ENCODE assay signal across 12 cellular contexts in genomic region chr5:132688536-132689409, GRCh38. TPM values are rescaled to one million over a fixed set of nuclear protein-coding genes. Genes with fewer than 3 reads are reported as not detected.
DNase-seq lines count a peak whose midpoint lies in the region; ATAC-seq and TF ChIP-seq lines count a peak whose summit lies in the region.
"Had no signal": no experiment of that assay in that cellular context is flagged by ENCODE, and none has a peak within 500 bp of the region (broad histone marks: within the 10 kb centered on the region; RNA-seq: fewer than 3 reads in every experiment).

No MANE protein-coding gene starts in this region.

- H3F3A ChIP-seq in OCI-LY1 (ENCODE audit: insufficient read depth, low read length), result no peaks in the 10 kb centered on the region

- no peaks in the 10 kb centered on the region for H3K27me3 ChIP-seq in CD8-positive, alpha-beta memory T cell (ENCODE audit: insufficient read depth, low read length, poor library complexity, severe bottlenecking)
- no peaks in the 10 kb centered on the region for H3K27me3 ChIP-seq in OCI-LY1 (ENCODE audit: insufficient read depth, low read length)
- H3K27me3 ChIP-seq in left ventricle myocardium inferior (ENCODE audit: low read depth), result no peaks in the 10 kb centered on the region
- H3K27me3 ChIP-seq: hepatocyte had no signal

- H3K4me3 Mint-ChIP-seq in CD8-positive, alpha-beta memory T cell, result peak overlapping the region in 2 of 7 donors; percentile 26 to 27
- no peak overlapping the region for H3K4me3 Mint-ChIP-seq in activated naive CD8-positive, alpha-beta T cell treated with anti-CD3 and anti-CD28 coated beads for 36 hours

- no peak overlapping the region for H3K4me2 ChIP-seq in OCI-LY1 (ENCODE audit: low read length)
- H3K4me2 ChIP-seq: hepatocyte had no signal

- intact Hi-C loops in left ventricle myocardium inferior (cut with micrococcal nuclease), result no loop called here

- no peak overlapping the region for H3K4me3 ChIP-seq in CD8-positive, alpha-beta memory T cell (ENCODE audit: low read length)
- H3K4me3 ChIP-seq in OCI-LY1 (ENCODE audit: low read depth, low read length, poor library complexity, severe bottlenecking) (no peak overlapping the region), left ventricle myocardium inferior (no peak overlapping the region)
- H3K4me3 ChIP-seq: hepatocyte had no signal

- TF ChIP-seq CTCF in OCI-LY1 (IDR thresholded peaks at IDR 0.05; ENCODE audit: low read length), result no peak
- no peak for TF ChIP-seq CTCF in left ventricle myocardium inferior (IDR thresholded peaks at IDR 0.05; ENCODE audit: borderline replicate concordance)

- H3K4me1 Mint-ChIP-seq in CD8-positive, alpha-beta memory T cell, result peaks cover 34 to 45% (median 38%) of the 10 kb centered on the region in 3 donors
- H3K4me1 Mint-ChIP-seq in activated naive CD8-positive, alpha-beta T cell treated with anti-CD3 and anti-CD28 coated beads for 36 hours, result peaks cover 40% of the 10 kb centered on the region

- peaks cover 18% of the 10 kb centered on the region for H3K4me1 ChIP-seq in CD8-positive, alpha-beta memory T cell (ENCODE audit: insufficient read depth, low read length)
- H3K4me1 ChIP-seq in OCI-LY1 (ENCODE audit: insufficient read depth, low read length, severe bottlenecking), result peaks cover 21% of the 10 kb centered on the region
- H3K4me1 ChIP-seq in left ventricle myocardium inferior, result no peaks in the 10 kb centered on the region

- CTCF ChIA-PET in CD8-positive, alpha-beta memory T cell (lab: Charles Lee), result interaction anchor here (1.3 kb wide), 1 partner anchor 9 kb away, joined by 3 read pairs; no protein-coding TSS in a partner anchor

- no peak overlapping the region for H2AFZ ChIP-seq in OCI-LY1 (ENCODE audit: low read length)
- H2AFZ ChIP-seq: hepatocyte had no signal

- H3K9ac ChIP-seq in OCI-LY1 (ENCODE audit: low read length), result no peak overlapping the region

- H3K9me3 Mint-ChIP-seq in CD8-positive, alpha-beta memory T cell, result no peaks in the 10 kb centered on the region
- H3K9me3 Mint-ChIP-seq in activated naive CD8-positive, alpha-beta T cell treated with anti-CD3 and anti-CD28 coated beads for 36 hours, result no peaks in the 10 kb centered on the region

- POLR2A ChIA-PET in CD8-positive, alpha-beta memory T cell (lab: Charles Lee), result interaction anchor here (0.6 kb wide), 1 partner anchor 1359 kb away, joined by 5 read pairs; no protein-coding TSS in a partner anchor

- ATAC-seq in GM21737 (IDR thresholded peaks at IDR 0.05; ENCODE audit: unreplicated experiment) (peak; percentile 41), HG03135 (IDR thresholded peaks at IDR 0.05; ENCODE audit: unreplicated experiment) (no peak)

- H3K79me2 ChIP-seq in OCI-LY1 (ENCODE audit: insufficient read depth, low read length), result no peaks in the 10 kb centered on the region
- H3K79me2 ChIP-seq: hepatocyte had no signal

- peak overlapping the region; percentile 1 to 79 (median 56) for H3K27ac Mint-ChIP-seq in CD8-positive, alpha-beta memory T cell
- peak overlapping the region; percentile 66 for H3K27ac Mint-ChIP-seq in activated naive CD8-positive, alpha-beta T cell treated with anti-CD3 and anti-CD28 coated beads for 36 hours

- H3K27me3 Mint-ChIP-seq in CD8-positive, alpha-beta memory T cell, result no peaks in the 10 kb centered on the region
- no peaks in the 10 kb centered on the region for H3K27me3 Mint-ChIP-seq in activated naive CD8-positive, alpha-beta T cell treated with anti-CD3 and anti-CD28 coated beads for 36 hours

- no peaks in the 10 kb centered on the region for H3K9me3 ChIP-seq in CD8-positive, alpha-beta memory T cell (ENCODE audit: low read length)
- H3K9me3 ChIP-seq in OCI-LY1 (ENCODE audit: low read length) (no peaks in the 10 kb centered on the region), left ventricle myocardium inferior (replicated peaks) (no peaks in the 10 kb centered on the region)

- no peaks in the 10 kb centered on the region for H4K20me1 ChIP-seq in OCI-LY1 (ENCODE audit: insufficient read depth, low read length)

- H3K27ac ChIP-seq in CD8-positive, alpha-beta memory T cell (ENCODE audit: low read depth, low read length), result no peak overlapping the region
- H3K27ac ChIP-seq in OCI-LY1 (ENCODE audit: low read depth, low read length, poor library complexity, severe bottlenecking) (peak overlapping the region; percentile 7), left ventricle myocardium inferior (replicated peaks) (no peak overlapping the region)
- H3K27ac ChIP-seq: hepatocyte had no signal

- DNase-seq in CD8-positive, alpha-beta memory T cell, result peak in 2 of 5 donors; percentile 15 to 18
- no peak for DNase-seq in activated naive CD8-positive, alpha-beta T cell treated with anti-CD3 and anti-CD28 coated beads for 36 hours
- DNase-seq in NCI-H1436 treated with DMSO at 0.1 percent for 48 hours (lab: John Stamatoyannopoulos, UW) (no peak), 8988T (no peak), left ventricle myocardium inferior (no peak)
- DNase-seq: dermis blood vessel endothelial cell, Kasumi-1 had no signal

- no peaks in the 10 kb centered on the region for H3K9me2 ChIP-seq in OCI-LY1 (ENCODE audit: low read depth, low read length)

- H3K36me3 ChIP-seq in CD8-positive, alpha-beta memory T cell (ENCODE audit: insufficient read depth, low read length), result no peaks in the 10 kb centered on the region
- no peaks in the 10 kb centered on the region for H3K36me3 ChIP-seq in OCI-LY1 (ENCODE audit: insufficient read depth, low read length)
- peaks cover 13% of the 10 kb centered on the region for H3K36me3 ChIP-seq in left ventricle myocardium inferior

- peaks cover 6 to 12% (median 6%) of the 10 kb centered on the region in 3 donors for H3K36me3 Mint-ChIP-seq in CD8-positive, alpha-beta memory T cell
- peaks cover 14% of the 10 kb centered on the region for H3K36me3 Mint-ChIP-seq in activated naive CD8-positive, alpha-beta T cell treated with anti-CD3 and anti-CD28 coated beads for 36 hours

RNA-seq across cellular contexts. Expression of gene IL4, which starts 15.0 kb away (rescaled TPM):
- 1 to 10 TPM; 6.4 to 6.8 TPM for total RNA-seq in CD8-positive, alpha-beta memory T cell
- polyA plus RNA-seq in CD8-positive, alpha-beta memory T cell, result not detected
- not detected for total RNA-seq in activated naive CD8-positive, alpha-beta T cell treated with anti-CD3 and anti-CD28 coated beads for 36 hours
- total RNA-seq in left ventricle myocardium inferior, result not detected
- total RNA-seq: dermis blood vessel endothelial cell, hepatocyte had no signal
- polyA plus RNA-seq: hepatocyte, neural cell had no signal

RNA-seq across cellular contexts. Expression of gene IL13, which starts 30.8 kb away (rescaled TPM):
- total RNA-seq in CD8-positive, alpha-beta memory T cell, result 10 to 100 TPM; 65.3 to 69.0 TPM
- not detected for polyA plus RNA-seq in CD8-positive, alpha-beta memory T cell
- total RNA-seq in activated naive CD8-positive, alpha-beta T cell treated with anti-CD3 and anti-CD28 coated beads for 36 hours, result under 1 TPM; 0.44 to 0.72 TPM
- total RNA-seq in left ventricle myocardium inferior, result not detected
- total RNA-seq: dermis blood vessel endothelial cell, hepatocyte had no signal
- polyA plus RNA-seq: hepatocyte had no signal

RNA-seq across cellular contexts. Expression of gene KIF3A, which starts 48.6 kb away (rescaled TPM):
- 10 to 100 TPM; 21.1 to 23.3 TPM for total RNA-seq in CD8-positive, alpha-beta memory T cell
- 15.9 TPM for polyA plus RNA-seq in CD8-positive, alpha-beta memory T cell
- 10 to 100 TPM; 10.7 to 11.1 TPM for total RNA-seq in activated naive CD8-positive, alpha-beta T cell treated with anti-CD3 and anti-CD28 coated beads for 36 hours
- total RNA-seq in left ventricle myocardium inferior, result 11.9 TPM

RNA-seq across cellular contexts. Expression of gene CCNI2, which starts 58.5 kb away (rescaled TPM):
- total RNA-seq in CD8-positive, alpha-beta memory T cell, result 1 to 10 TPM; 8.8 to 9.1 TPM
- polyA plus RNA-seq in CD8-positive, alpha-beta memory T cell, result 3.4 TPM
- 1 to 10 TPM; 6.9 to 8.4 TPM for total RNA-seq in activated naive CD8-positive, alpha-beta T cell treated with anti-CD3 and anti-CD28 coated beads for 36 hours
- 0.08 TPM for total RNA-seq in left ventricle myocardium inferior
- polyA plus RNA-seq: neural cell had no signal

Comparison
In these comparisons a context has a peak if more than half of its experiments do, and no peak if none do; other contexts are left out.
1. RNA of gene IL13, which starts 30.8 kb away (total RNA-seq): 65.3 to 69.0 TPM in CD8-positive, alpha-beta memory T cell; 0.44 to 0.72 TPM in activated naive CD8-positive, alpha-beta T cell treated with anti-CD3 and anti-CD28 coated beads for 36 hours and not detected in left ventricle myocardium inferior (single experiment); every median in the first group is over 10 times any median in the second.